In genomic region chr16:75433732-75434413, GRCh38 we compare ENCODE assay signal across 1 cellular context.
TF ChIP-seq lines count a peak whose summit lies in the region.

No MANE protein-coding gene starts in this region.

TF ChIP-seq in HepG2, 621 proteins besides CTCF, POLR2A, EP300 and RAD21 (continues in another document):
- TF ChIP-seq ZFP90 (CRISPR knock-in tag; IDR thresholded peaks at IDR 0.05; ENCODE audit: borderline replicate concordance) (peak; percentile 79), ZNF280B (CRISPR knock-in tag; IDR thresholded peaks at IDR 0.05; ENCODE audit: borderline replicate concordance) (no peak), STAT6 (CRISPR knock-in tag; IDR thresholded peaks at IDR 0.05; ENCODE audit: borderline replicate concordance) (no peak), SMC3 (IDR thresholded peaks at IDR 0.05; ENCODE audit: low read length) (no peak), FOSL1 (CRISPR knock-in tag; IDR thresholded peaks at IDR 0.05; ENCODE audit: borderline replicate concordance) (no peak), ATAD3A (CRISPR knock-in tag; IDR thresholded peaks at IDR 0.05) (no peak), ZNF260 (CRISPR knock-in tag; IDR thresholded peaks at IDR 0.05; ENCODE audit: borderline replicate concordance, low read depth) (no peak), PATZ1 (CRISPR knock-in tag; IDR thresholded peaks at IDR 0.05) (no peak), ARNT (IDR thresholded peaks at IDR 0.05) (no peak), ZFP82 (CRISPR knock-in tag; IDR thresholded peaks at IDR 0.05; ENCODE audit: borderline replicate concordance) (0 out of 2 replicates have a peak, but pooled peaks have one; percentile 65), GPN1 (CRISPR knock-in tag; IDR thresholded peaks at IDR 0.05; ENCODE audit: borderline replicate concordance) (0 out of 2 replicates have a peak, but pooled peaks have one; percentile 44), SMARCC2 (IDR thresholded peaks at IDR 0.05) (no peak), ZNF101 (CRISPR knock-in tag; IDR thresholded peaks at IDR 0.05; ENCODE audit: borderline replicate concordance, low read depth) (no peak), ZNF142 (CRISPR knock-in tag; IDR thresholded peaks at IDR 0.05) (no peak), ZNF232 (CRISPR knock-in tag; IDR thresholded peaks at IDR 0.05; ENCODE audit: borderline replicate concordance) (peak; percentile 67; the same call in 1 of the 2 replicates), JUN (CRISPR knock-in tag; IDR thresholded peaks at IDR 0.05) (peak; percentile 75; the same call in 1 of the 2 replicates), ZNF747 (CRISPR knock-in tag; IDR thresholded peaks at IDR 0.05; ENCODE audit: borderline replicate concordance) (peak; percentile 60; the same call in 1 of the 2 replicates), KAT8 (CRISPR knock-in tag; IDR thresholded peaks at IDR 0.05) (peak; percentile 60; the same call in 1 of the 2 replicates), CENPBD1 (CRISPR knock-in tag; IDR thresholded peaks at IDR 0.05; ENCODE audit: borderline replicate concordance, low read depth) (0 out of 2 replicates have a peak, but pooled peaks have one; percentile 79), SALL1 (CRISPR knock-in tag; IDR thresholded peaks at IDR 0.05) (peak; percentile 67), ZNF776 (CRISPR knock-in tag; IDR thresholded peaks at IDR 0.05) (peak; percentile 27; the same call in 1 of the 2 replicates), ZNF3 (CRISPR knock-in tag; IDR thresholded peaks at IDR 0.05) (no peak), KAT7 (CRISPR knock-in tag; IDR thresholded peaks at IDR 0.05; ENCODE audit: borderline replicate concordance) (no peak), ZFP36L2 (CRISPR knock-in tag; IDR thresholded peaks at IDR 0.05) (no peak)
- TF ChIP-seq, protein P1, sequence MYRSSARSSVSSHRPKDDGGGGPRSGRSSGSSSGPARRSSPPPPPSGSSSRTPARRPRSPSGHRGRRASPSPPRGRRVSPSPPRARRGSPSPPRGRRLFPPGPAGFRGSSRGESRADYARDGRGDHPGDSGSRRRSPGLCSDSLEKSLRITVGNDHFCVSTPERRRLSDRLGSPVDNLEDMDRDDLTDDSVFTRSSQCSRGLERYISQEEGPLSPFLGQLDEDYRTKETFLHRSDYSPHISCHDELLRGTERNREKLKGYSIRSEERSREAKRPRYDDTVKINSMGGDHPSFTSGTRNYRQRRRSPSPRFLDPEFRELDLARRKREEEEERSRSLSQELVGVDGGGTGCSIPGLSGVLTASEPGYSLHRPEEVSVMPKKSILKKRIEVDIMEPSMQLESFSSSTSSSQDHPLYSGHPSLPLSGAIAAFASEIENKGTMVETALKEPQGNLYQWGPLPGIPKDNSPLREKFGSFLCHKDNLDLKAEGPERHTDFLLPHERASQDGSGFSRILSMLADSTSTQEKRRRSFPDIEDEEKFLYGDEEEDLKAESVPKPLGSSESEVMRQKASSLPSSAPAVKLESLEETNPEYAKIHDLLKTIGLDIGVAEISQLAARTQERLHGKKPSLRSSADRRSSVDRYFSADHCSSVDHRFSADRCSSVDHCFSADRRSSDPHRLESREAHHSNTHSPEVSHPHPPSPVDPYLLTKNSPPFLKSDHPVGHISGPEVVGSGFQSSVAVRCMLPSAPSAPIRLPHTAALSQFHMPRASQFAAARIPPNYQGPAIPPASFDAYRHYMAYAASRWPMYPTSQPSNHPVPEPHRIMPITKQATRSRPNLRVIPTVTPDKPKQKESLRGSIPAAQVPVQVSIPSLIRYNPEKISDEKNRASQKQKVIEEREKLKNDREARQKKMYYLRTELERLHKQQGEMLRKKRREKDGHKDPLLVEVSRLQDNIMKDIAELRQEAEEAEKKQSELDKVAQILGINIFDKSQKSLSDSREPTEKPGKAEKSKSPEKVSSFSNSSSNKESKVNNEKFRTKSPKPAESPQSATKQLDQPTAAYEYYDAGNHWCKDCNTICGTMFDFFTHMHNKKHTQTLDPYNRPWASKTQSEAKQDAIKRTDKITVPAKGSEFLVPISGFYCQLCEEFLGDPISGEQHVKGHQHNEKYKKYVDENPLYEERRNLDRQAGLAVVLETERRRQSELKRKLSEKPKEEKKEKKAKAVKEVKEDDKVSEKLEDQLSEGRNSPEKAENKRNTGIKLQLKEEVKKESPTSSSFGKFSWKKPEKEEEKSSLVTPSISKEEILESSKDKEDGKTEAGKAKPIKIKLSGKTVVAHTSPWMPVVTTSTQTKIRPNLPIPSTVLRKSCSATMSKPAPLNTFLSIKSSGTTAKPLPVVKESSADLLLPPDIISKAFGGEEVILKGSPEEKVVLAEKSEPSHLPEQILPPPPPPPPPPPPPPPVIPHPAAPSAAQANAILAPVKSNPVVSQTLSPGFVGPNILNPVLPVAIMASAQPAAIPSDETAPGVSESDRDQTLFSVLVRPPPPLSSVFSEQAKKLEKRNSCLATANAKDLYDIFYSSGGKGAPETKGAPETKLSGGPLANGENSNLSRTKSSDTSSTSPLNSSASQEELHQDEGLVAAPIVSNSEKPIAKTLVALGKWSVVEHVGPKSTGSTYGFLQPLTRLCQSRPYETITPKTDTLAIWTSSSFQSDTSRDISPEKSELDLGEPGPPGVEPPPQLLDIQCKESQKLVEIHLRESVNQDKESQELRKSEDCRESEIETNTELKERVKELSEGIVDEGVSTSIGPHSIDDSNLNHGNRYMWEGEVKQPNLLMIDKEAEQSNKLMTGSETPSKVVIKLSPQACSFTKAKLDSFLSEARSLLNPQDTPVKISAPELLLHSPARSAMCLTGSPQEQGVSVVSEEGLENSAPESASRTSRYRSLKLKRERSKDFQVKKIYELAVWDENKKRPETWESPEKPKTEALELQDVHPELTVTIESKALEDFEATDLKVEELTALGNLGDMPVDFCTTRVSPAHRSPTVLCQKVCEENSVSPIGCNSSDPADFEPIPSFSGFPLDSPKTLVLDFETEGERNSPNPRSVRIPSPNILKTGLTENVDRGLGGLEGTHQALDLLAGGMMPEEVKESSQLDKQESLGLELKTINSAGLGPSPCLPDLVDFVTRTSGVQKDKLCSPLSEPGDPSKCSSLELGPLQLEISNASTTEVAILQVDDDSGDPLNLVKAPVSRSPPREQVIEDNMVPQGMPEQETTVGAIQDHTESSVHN (CRISPR knock-in tag; IDR thresholded peaks at IDR 0.05): peak; percentile 90; the same call in 1 of the 2 replicates
- TF ChIP-seq, protein P2, sequence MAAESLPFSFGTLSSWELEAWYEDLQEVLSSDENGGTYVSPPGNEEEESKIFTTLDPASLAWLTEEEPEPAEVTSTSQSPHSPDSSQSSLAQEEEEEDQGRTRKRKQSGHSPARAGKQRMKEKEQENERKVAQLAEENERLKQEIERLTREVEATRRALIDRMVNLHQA (CRISPR knock-in tag; IDR thresholded peaks at IDR 0.05): no peak
- TF ChIP-seq, protein P3, sequence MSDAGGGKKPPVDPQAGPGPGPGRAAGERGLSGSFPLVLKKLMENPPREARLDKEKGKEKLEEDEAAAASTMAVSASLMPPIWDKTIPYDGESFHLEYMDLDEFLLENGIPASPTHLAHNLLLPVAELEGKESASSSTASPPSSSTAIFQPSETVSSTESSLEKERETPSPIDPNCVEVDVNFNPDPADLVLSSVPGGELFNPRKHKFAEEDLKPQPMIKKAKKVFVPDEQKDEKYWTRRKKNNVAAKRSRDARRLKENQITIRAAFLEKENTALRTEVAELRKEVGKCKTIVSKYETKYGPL (CRISPR knock-in tag; IDR thresholded peaks at IDR 0.05): peak; percentile 57; the same call in 1 of the 2 replicates
- TF ChIP-seq, protein P4, sequence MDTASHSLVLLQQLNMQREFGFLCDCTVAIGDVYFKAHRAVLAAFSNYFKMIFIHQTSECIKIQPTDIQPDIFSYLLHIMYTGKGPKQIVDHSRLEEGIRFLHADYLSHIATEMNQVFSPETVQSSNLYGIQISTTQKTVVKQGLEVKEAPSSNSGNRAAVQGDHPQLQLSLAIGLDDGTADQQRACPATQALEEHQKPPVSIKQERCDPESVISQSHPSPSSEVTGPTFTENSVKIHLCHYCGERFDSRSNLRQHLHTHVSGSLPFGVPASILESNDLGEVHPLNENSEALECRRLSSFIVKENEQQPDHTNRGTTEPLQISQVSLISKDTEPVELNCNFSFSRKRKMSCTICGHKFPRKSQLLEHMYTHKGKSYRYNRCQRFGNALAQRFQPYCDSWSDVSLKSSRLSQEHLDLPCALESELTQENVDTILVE (CRISPR knock-in tag; IDR thresholded peaks at IDR 0.05): peak; percentile 29; the same call in 1 of the 2 replicates
- TF ChIP-seq, protein P5, sequence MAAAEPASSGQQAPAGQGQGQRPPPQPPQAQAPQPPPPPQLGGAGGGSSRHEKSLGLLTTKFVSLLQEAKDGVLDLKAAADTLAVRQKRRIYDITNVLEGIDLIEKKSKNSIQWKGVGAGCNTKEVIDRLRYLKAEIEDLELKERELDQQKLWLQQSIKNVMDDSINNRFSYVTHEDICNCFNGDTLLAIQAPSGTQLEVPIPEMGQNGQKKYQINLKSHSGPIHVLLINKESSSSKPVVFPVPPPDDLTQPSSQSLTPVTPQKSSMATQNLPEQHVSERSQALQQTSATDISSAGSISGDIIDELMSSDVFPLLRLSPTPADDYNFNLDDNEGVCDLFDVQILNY (CRISPR knock-in tag; conservative IDR thresholded peaks at IDR 0.05): no peak; the same call in 1 of the 2 replicates
